ENCODE assay signal across 7 cellular contexts in the genomic region with DNA sequence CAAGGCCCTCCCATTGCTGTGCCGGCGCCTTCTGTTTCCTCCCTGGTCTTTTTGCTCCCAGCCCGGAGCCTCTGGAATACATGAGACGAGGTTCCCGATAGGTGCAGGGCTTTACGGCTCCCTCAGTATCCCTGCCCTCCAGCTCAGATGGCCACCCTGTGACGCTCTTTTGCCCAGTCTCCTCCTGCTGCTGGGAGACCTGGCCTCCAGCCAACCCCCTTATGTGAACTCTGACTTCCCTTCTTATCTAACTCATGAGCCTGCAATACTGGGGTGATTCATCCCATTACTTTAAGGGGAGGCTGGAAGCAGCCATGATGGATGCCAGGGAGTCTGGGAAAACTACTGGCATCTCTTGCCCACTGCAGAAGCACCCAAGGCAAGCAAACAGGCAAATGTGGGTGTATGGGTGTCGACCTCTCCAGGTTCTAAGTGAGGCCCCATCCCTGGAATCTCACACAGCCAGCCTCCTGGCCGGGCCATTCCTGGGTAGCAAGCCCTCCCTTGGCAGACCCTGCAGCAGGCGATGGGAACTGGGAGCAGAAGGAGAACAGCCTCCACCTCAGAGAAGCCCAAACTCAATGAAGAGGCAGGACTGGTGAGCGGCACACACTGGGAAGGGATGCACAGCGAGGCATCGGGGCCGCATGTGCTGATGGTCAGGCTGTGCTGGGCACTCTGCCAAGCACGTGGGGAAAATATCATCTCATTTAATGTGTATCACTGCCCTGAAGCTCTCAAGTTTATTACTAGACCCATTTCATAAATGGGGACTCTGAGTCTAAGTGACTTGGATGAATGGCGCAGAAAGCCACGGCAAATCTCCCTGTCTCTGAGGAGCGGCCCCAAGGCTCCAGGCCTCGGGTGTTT.
DNase-seq lines count a peak whose midpoint lies in the region; ATAC-seq and FAIRE-seq lines count a peak whose summit lies in the region.

No MANE protein-coding gene starts in this region.

- no peaks in the 10 kb centered on the region for H3K27me3 Mint-ChIP-seq in activated naive CD8-positive, alpha-beta T cell treated with anti-CD3 and anti-CD28 coated beads, Interleukin-2, amount 10 ng/mL, durations not matched to agents 7 days and 5 days

- no peak for FAIRE-seq in HTR-8/SVneo (lab: Jason Lieb, UNC)

- H3K4me1 Mint-ChIP-seq in activated naive CD8-positive, alpha-beta T cell treated with anti-CD3 and anti-CD28 coated beads, Interleukin-2, amount 10 ng/mL, durations not matched to agents 7 days and 5 days: peaks cover 45% of the 10 kb centered on the region

- no peaks in the 10 kb centered on the region for H3K9me3 Mint-ChIP-seq in activated naive CD8-positive, alpha-beta T cell treated with anti-CD3 and anti-CD28 coated beads, Interleukin-2, amount 10 ng/mL, durations not matched to agents 7 days and 5 days

- H3K36me3 Mint-ChIP-seq in activated naive CD8-positive, alpha-beta T cell treated with anti-CD3 and anti-CD28 coated beads, Interleukin-2, amount 10 ng/mL, durations not matched to agents 7 days and 5 days: no peaks in the 10 kb centered on the region

- no peak for ATAC-seq in activated naive CD8-positive, alpha-beta T cell treated with anti-CD3 and anti-CD28 coated beads, Interleukin-2, amount 10 ng/mL, durations not matched to agents 7 days and 5 days (ENCODE audit: low read depth)

- peak; percentile 13 for DNase-seq in HTR-8/SVneo (ENCODE audit: insufficient read length, low spot score)
- no peak for DNase-seq in activated naive CD8-positive, alpha-beta T cell treated with anti-CD3 and anti-CD28 coated beads, Interleukin-2, amount 10 ng/mL, durations not matched to agents 7 days and 5 days
- peak; percentile 90 for DNase-seq in hepatic stellate cell (ENCODE audit: low spot score)
- peak; percentile 31 for DNase-seq in stromal cell of bone marrow (ENCODE audit: low read depth)
- DNase-seq in NOMO-1 treated with dmso at 0.1 percent for 144 hours (lab: John Stamatoyannopoulos, UW; ENCODE audit: unreplicated experiment): no peak
- DNase-seq in T-helper 9 cell: no peak
- DNase-seq in SHP77 (lab: John Stamatoyannopoulos, UW): no peak

- H3K4me3 Mint-ChIP-seq in activated naive CD8-positive, alpha-beta T cell treated with anti-CD3 and anti-CD28 coated beads, Interleukin-2, amount 10 ng/mL, durations not matched to agents 7 days and 5 days: no peak overlapping the region

- POLR2A ChIA-PET in activated naive CD8-positive, alpha-beta T cell treated with anti-CD3 and anti-CD28 coated beads, Interleukin-2, amount 10 ng/mL, durations not matched to agents 7 days and 5 days (lab: Charles Lee): interaction anchor here (1.0 to 2.4 kb wide), 5 partner anchors 32 to 186 kb away, joined by 3 to 19 read pairs (median 5); no protein-coding TSS in a partner anchor

- H3K27ac Mint-ChIP-seq in activated naive CD8-positive, alpha-beta T cell treated with anti-CD3 and anti-CD28 coated beads, Interleukin-2, amount 10 ng/mL, durations not matched to agents 7 days and 5 days: peak overlapping the region; percentile 85

Comparison
In these comparisons a context has a peak if more than half of its experiments do, and no peak if none do; other contexts are left out.
1. DNase-seq: peak in HTR-8/SVneo (single experiment), hepatic stellate cell (single experiment) and stromal cell of bone marrow (single experiment); none in activated naive CD8-positive, alpha-beta T cell treated with anti-CD3 and anti-CD28 coated beads, Interleukin-2, amount 10 ng/mL, durations not matched to agents 7 days and 5 days (single experiment), NOMO-1 treated with dmso at 0.1 percent for 144 hours (single experiment), T-helper 9 cell (single experiment) and SHP77 (0 of 2).